18 cellular contexts compared by ENCODE assay signal in the genomic region with DNA sequence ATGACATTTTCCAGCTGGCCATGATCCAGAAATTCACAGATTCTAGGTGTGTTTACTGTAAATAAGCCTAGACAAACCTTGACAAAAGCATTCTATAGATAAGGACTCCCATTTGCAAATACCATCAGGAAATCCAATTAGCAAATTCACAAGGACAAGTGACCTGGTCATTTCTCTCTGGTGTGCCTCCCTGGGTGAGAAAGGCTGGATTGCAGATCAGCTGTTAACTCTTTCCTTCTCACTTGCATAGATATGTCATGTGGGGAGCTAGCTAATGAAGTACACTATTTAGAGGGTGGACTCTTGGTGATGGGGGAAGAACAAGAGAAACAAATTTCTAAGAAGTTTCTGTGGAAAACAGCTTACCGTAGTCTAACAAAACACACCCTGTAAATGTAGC. TPM values are rescaled to one million over a fixed set of nuclear protein-coding genes. Genes with fewer than 3 reads are reported as not detected.
DNase-seq lines count a peak whose midpoint lies in the region; ATAC-seq, FAIRE-seq and TF ChIP-seq lines count a peak whose summit lies in the region.
"Had no signal": no experiment of that assay in that cellular context is flagged by ENCODE, and none has a peak within 500 bp of the region (broad histone marks: within the 10 kb centered on the region; RNA-seq: fewer than 3 reads in every experiment).

No MANE protein-coding gene starts in this region.

- no peaks in the 10 kb centered on the region for H3K9me3 ChIP-seq in HepG2 (ENCODE audit: low read length)
- no peaks in the 10 kb centered on the region for H3K9me3 ChIP-seq in right lobe of liver
- no peaks in the 10 kb centered on the region for H3K9me3 ChIP-seq in Loucy (ENCODE audit: insufficient read depth, low read depth, low read length)
- H3K9me3 ChIP-seq in neural progenitor cell (ENCODE audit: low read depth): no peaks in the 10 kb centered on the region
- no peaks in the 10 kb centered on the region for H3K9me3 ChIP-seq in testis
- H3K9me3 ChIP-seq: Caco-2 had no signal

- TF ChIP-seq CTCF in HepG2 (CRISPR knock-in tag; IDR thresholded peaks at IDR 0.05) (no peak), right lobe of liver (IDR thresholded peaks at IDR 0.05) (no peak), Loucy (conservative IDR thresholded peaks at IDR 0.05; ENCODE audit: low read length) (no peak), neural progenitor cell (IDR thresholded peaks at IDR 0.05) (no peak), testis (IDR thresholded peaks at IDR 0.05) (no peak)

- H3K4me1 ChIP-seq in HepG2 (ENCODE audit: insufficient read depth, low read length) (peaks cover 21% of the 10 kb centered on the region), right lobe of liver (no peaks in the 10 kb centered on the region), Loucy (ENCODE audit: insufficient read depth, low read length, poor library complexity, severe bottlenecking) (peaks cover 24% of the 10 kb centered on the region), neural progenitor cell (peaks cover 6% of the 10 kb centered on the region), testis (no peaks in the 10 kb centered on the region)
- H3K4me1 ChIP-seq: Caco-2 had no signal

- TF ChIP-seq POLR2A in HepG2 (IDR thresholded peaks at IDR 0.05; ENCODE audit: insufficient read depth in 1 of 2, low read depth in 2 of 2, low read length in 2 of 2) (no peak), right lobe of liver (IDR thresholded peaks at IDR 0.05) (no peak), testis (IDR thresholded peaks at IDR 0.05) (no peak)

- no peak for FAIRE-seq in HepG2 (lab: Jason Lieb, UNC)
- FAIRE-seq: GM12878, GM19239 had no signal

- CTCF ChIA-PET in HepG2 (lab: Yijun Ruan, JAX; ENCODE audit: low intra/inter-chr PET ratio, low total read pairs): no interaction called here

- BruUV-seq in HepG2 (replicated peaks; lab: Mats Ljungman, UMichigan): no TSS peak

- H3K79me2 ChIP-seq in HepG2 (ENCODE audit: insufficient read depth, low read length) (no peaks in the 10 kb centered on the region), Loucy (ENCODE audit: insufficient read depth, low read length) (no peaks in the 10 kb centered on the region), neural progenitor cell (ENCODE audit: low read depth) (no peaks in the 10 kb centered on the region)

- H4K20me1 ChIP-seq in HepG2 (ENCODE audit: insufficient read depth, low read length): no peaks in the 10 kb centered on the region
- no peaks in the 10 kb centered on the region for H4K20me1 ChIP-seq in Loucy (ENCODE audit: insufficient read depth, low read length, poor library complexity, severe bottlenecking)
- no peaks in the 10 kb centered on the region for H4K20me1 ChIP-seq in neural progenitor cell (ENCODE audit: low read depth)

- H3F3A ChIP-seq in Loucy (ENCODE audit: low read depth): no peaks in the 10 kb centered on the region
- H3F3A ChIP-seq in neural progenitor cell (ENCODE audit: low read depth): no peaks in the 10 kb centered on the region

- H3K9ac ChIP-seq in HepG2 (ENCODE audit: insufficient read depth, low read depth, low read length) (no peak overlapping the region), Loucy (ENCODE audit: low read depth, low read length, poor library complexity, severe bottlenecking) (no peak overlapping the region), neural progenitor cell (no peak overlapping the region)

- no peak for ATAC-seq in HepG2
- no peak for ATAC-seq in right lobe of liver
- ATAC-seq: CD8-positive, alpha-beta T cell; GM12878; GM23338; HCT116 had no signal

- no peak for TF ChIP-seq RAD21 in HepG2 (CRISPR knock-in tag; IDR thresholded peaks at IDR 0.05)

- H2AFZ ChIP-seq in HepG2 (ENCODE audit: low read length) (no peak overlapping the region), Loucy (ENCODE audit: low read length) (no peak overlapping the region; the same call in 1 of the 2 replicates), neural progenitor cell (replicated peaks) (no peak overlapping the region)
- H2AFZ ChIP-seq: GM23338 had no signal

- TF ChIP-seq EP300 in HepG2 (IDR thresholded peaks at IDR 0.05; ENCODE audit: low read depth in 2 of 2, low read length in 2 of 2) (no peak), HepG2 (CRISPR knock-in tag; IDR thresholded peaks at IDR 0.05; ENCODE audit: borderline replicate concordance) (no peak)

- H3K36me3 ChIP-seq in HepG2 (replicated peaks in 1 of 2; ENCODE audit: control insufficient read depth in 1 of 2, insufficient read depth in 2 of 2, low read length in 2 of 2): no peaks in the 10 kb centered on the region
- no peaks in the 10 kb centered on the region for H3K36me3 ChIP-seq in right lobe of liver
- H3K36me3 ChIP-seq in Loucy (ENCODE audit: insufficient read depth, low read length): no peaks in the 10 kb centered on the region
- H3K36me3 ChIP-seq in neural progenitor cell: no peaks in the 10 kb centered on the region
- no peaks in the 10 kb centered on the region for H3K36me3 ChIP-seq in testis (ENCODE audit: low read depth, missing control alignments)

- H3K4me1 Mint-ChIP-seq in neural progenitor cell: peaks cover 2% of the 10 kb centered on the region

- no peak overlapping the region for H3K4me3 ChIP-seq in HepG2 (replicated peaks in 1 of 3; ENCODE audit: insufficient read depth in 1 of 3, low read depth in 2 of 3, low read length in 3 of 3)
- H3K4me3 ChIP-seq in right lobe of liver: no peak overlapping the region
- H3K4me3 ChIP-seq in Loucy (ENCODE audit: low read length, poor library complexity, severe bottlenecking): no peak overlapping the region
- H3K4me3 ChIP-seq in neural progenitor cell: no peak overlapping the region
- H3K4me3 ChIP-seq in testis: no peak overlapping the region
- H3K4me3 ChIP-seq: GM12878, GM23338 had no signal

- intact Hi-C loops in HepG2 (cut with micrococcal nuclease; ENCODE audit: unreplicated experiment) (no loop called here), right lobe of liver (cut with DNase I) (no loop called here), testis (cut with DNase I; ENCODE audit: low total_unique reads) (no loop called here)

- H3K27ac ChIP-seq in HepG2 (ENCODE audit: extremely low read length, insufficient read depth, low read length) (no peak overlapping the region), right lobe of liver (no peak overlapping the region), neural progenitor cell (no peak overlapping the region), testis (no peak overlapping the region)

- POLR2A ChIA-PET in HepG2 (lab: Yijun Ruan, JAX): no interaction called here

- H3K27me3 ChIP-seq in HepG2 (ENCODE audit: control insufficient read depth in 1 of 2, insufficient read depth in 2 of 2, low read length in 2 of 2) (no peaks in the 10 kb centered on the region), right lobe of liver (no peaks in the 10 kb centered on the region), Loucy (ENCODE audit: insufficient read depth, low read length, poor library complexity, severe bottlenecking) (no peaks in the 10 kb centered on the region), neural progenitor cell (no peaks in the 10 kb centered on the region), testis (no peaks in the 10 kb centered on the region)

- H3K4me3 Mint-ChIP-seq in neural progenitor cell: no peak overlapping the region
- H3K4me3 Mint-ChIP-seq: CD8-positive, alpha-beta T cell; GM23338; H9; HFFc6 had no signal

- no peak overlapping the region for H3K27ac Mint-ChIP-seq in neural progenitor cell
- H3K27ac Mint-ChIP-seq: CD8-positive, alpha-beta T cell; GM23338; H9; HFFc6 had no signal

- in situ Hi-C loops in HepG2 (cut with HindIII; ENCODE audit: extremely low pct_ligation_motif_present, low pct_unique_long_range_greater_than_20kb): no loop called here

- H3K4me2 ChIP-seq in HepG2 (ENCODE audit: low read depth, low read length) (no peak overlapping the region), Loucy (ENCODE audit: low read depth, low read length, poor library complexity, severe bottlenecking) (peak overlapping the region; percentile 43), neural progenitor cell (no peak overlapping the region)
- H3K4me2 ChIP-seq: GM23338 had no signal

- no peaks in the 10 kb centered on the region for H3K27me3 Mint-ChIP-seq in neural progenitor cell (ENCODE audit: insufficient read depth, low read depth)

- WGBS in HepG2 (ENCODE audit: low lambda C conversion rate): 0% methylated on average over 1 of the region's 1 CpG
- WGBS in right lobe of liver (ENCODE audit: insufficient coverage, low coverage, low lambda C conversion rate, missing lambda C conversion rate): 71% methylated on average over 1 of the region's 1 CpG
- 64 to 95% methylated on average over 1 of the region's 1 CpG for WGBS in testis, 2 donors

- no peaks in the 10 kb centered on the region for H3K9me2 ChIP-seq in Loucy (replicated peaks; ENCODE audit: low read depth, low read length)

- H3K9me3 Mint-ChIP-seq in neural progenitor cell: no peaks in the 10 kb centered on the region
- H3K9me3 Mint-ChIP-seq: CD8-positive, alpha-beta T cell; GM23338; HFFc6 had no signal

- H3K36me3 Mint-ChIP-seq in neural progenitor cell: no peaks in the 10 kb centered on the region
- H3K36me3 Mint-ChIP-seq: CD8-positive, alpha-beta T cell had no signal

- DNase-seq in HepG2 (ENCODE audit: low spot score): no peak
- DNase-seq in right lobe of liver: no peak
- peak; percentile 11 for DNase-seq in neural progenitor cell (ENCODE audit: low spot score)
- DNase-seq in testis: no peak
- DNase-seq in iPS-NIHi11 (ENCODE audit: low spot score): no peak
- DNase-seq: C1 segment of cervical spinal cord; Caco-2; CD8-positive, alpha-beta T cell; DMS153; DND-41; GDM1; H9; HFFc6 had no signal

RNA-seq across cellular contexts. Expression of gene MOSPD2, which starts 58.9 kb away (rescaled TPM):
- total RNA-seq in HepG2 (2016; rRNA removed; fragmentation: Illumina TruSeq; extraction: Trizol) (7.0 and 11.3 TPM in 2 replicates), right lobe of liver (10 to 100 TPM in 1 of 6 experiments, 1 to 10 TPM in 5; 3.8 to 14.8 (median 8.7) TPM), neural progenitor cell (ENCODE audit: low replicate concordance) (14.2 and 24.5 TPM in 2 replicates), testis (10 to 100 TPM; 13.1 to 14.9 TPM)
- 0.53 and 0.71 TPM in 2 replicates for total RNA-seq in HepG2 (2016; cell fraction: cytosol; rRNA removed; fragmentation: Illumina TruSeq; extraction: Trizol; ENCODE audit: low read depth)
- 6.4 and 11.5 TPM in 2 replicates for total RNA-seq in HepG2 (2016; cell fraction: insoluble cytoplasmic fraction; rRNA removed; fragmentation: Illumina TruSeq; extraction: Trizol)
- 2.5 and 2.7 TPM in 2 replicates for total RNA-seq in HepG2 (2016; cell fraction: membrane; rRNA removed; fragmentation: Illumina TruSeq; extraction: Trizol)
- 9.9 and 10.7 TPM in 2 replicates for total RNA-seq in HepG2 (2016; cell fraction: nucleus; rRNA removed; fragmentation: Illumina TruSeq; extraction: Trizol)
- polyA plus RNA-seq in HepG2 (2011; rRNA removed) (3.7 and 4.8 TPM in 2 replicates), testis (ENCODE audit: insufficient read depth, low read depth, low replicate concordance) (6.0 TPM)
- polyA plus RNA-seq in HepG2 (2011; cell fraction: cytosol; rRNA removed): 1.6 and 3.1 TPM in 2 replicates
- 3.7 and 4.8 TPM in 2 replicates for polyA plus RNA-seq in HepG2 (2011; cell fraction: nucleus; rRNA removed)
- 4.3 and 4.5 TPM in 2 replicates for polyA plus RNA-seq in HepG2 (2012)
- polyA plus RNA-seq in HepG2 (2016; cell fraction: cytosol; fragmentation: Illumina TruSeq; extraction: Trizol; ENCODE audit: low read depth): 0.19 and 0.20 TPM in 2 replicates
- 7.9 and 9.7 TPM in 2 replicates for polyA plus RNA-seq in HepG2 (2016; cell fraction: insoluble cytoplasmic fraction; fragmentation: Illumina TruSeq; extraction: Trizol; ENCODE audit: low read depth)
- 1.1 and 1.4 TPM in 2 replicates for polyA plus RNA-seq in HepG2 (2016; cell fraction: membrane; fragmentation: Illumina TruSeq; extraction: Trizol; ENCODE audit: low read depth)
- polyA plus RNA-seq in HepG2 (2016; cell fraction: nucleus; fragmentation: Illumina TruSeq; extraction: Trizol; ENCODE audit: insufficient read depth, low read depth): 5.8 and 6.1 TPM in 2 replicates
- polyA minus RNA-seq in HepG2 (2011; rRNA and poly(A)+ RNA removed; ENCODE audit: low replicate concordance): 4.8 and 20.1 TPM in 2 replicates
- polyA minus RNA-seq in HepG2 (2011; cell fraction: cytosol; rRNA and poly(A)+ RNA removed): 4.7 and 8.1 TPM in 2 replicates
- 34.6 and 37.0 TPM in 2 replicates for polyA minus RNA-seq in HepG2 (2011; cell fraction: nucleus; rRNA and poly(A)+ RNA removed)

RNA-seq across cellular contexts. Expression of gene FANCB, which starts 59.3 kb away (rescaled TPM):
- total RNA-seq in HepG2 (2016; rRNA removed; fragmentation: Illumina TruSeq; extraction: Trizol) (5.8 and 9.2 TPM in 2 replicates), right lobe of liver (under 1 TPM; 0.09 to 0.99 (median 0.27) TPM), neural progenitor cell (ENCODE audit: low replicate concordance) (17.7 and 24.5 TPM in 2 replicates), testis (1 to 10 TPM; 2.0 to 5.4 TPM)
- total RNA-seq in HepG2 (2016; cell fraction: cytosol; rRNA removed; fragmentation: Illumina TruSeq; extraction: Trizol; ENCODE audit: low read depth): 6.6 and 8.3 TPM in 2 replicates
- 5.9 and 8.8 TPM in 2 replicates for total RNA-seq in HepG2 (2016; cell fraction: insoluble cytoplasmic fraction; rRNA removed; fragmentation: Illumina TruSeq; extraction: Trizol)
- total RNA-seq in HepG2 (2016; cell fraction: membrane; rRNA removed; fragmentation: Illumina TruSeq; extraction: Trizol): 7.2 and 10.1 TPM in 2 replicates
- total RNA-seq in HepG2 (2016; cell fraction: nucleus; rRNA removed; fragmentation: Illumina TruSeq; extraction: Trizol): 11.0 and 12.1 TPM in 2 replicates
- polyA plus RNA-seq in HepG2 (2011; rRNA removed) (0.59 and 1.0 TPM in 2 replicates), testis (ENCODE audit: insufficient read depth, low read depth, low replicate concordance) (0.66 TPM)
- polyA plus RNA-seq in HepG2 (2011; cell fraction: cytosol; rRNA removed): 0.18 and 0.19 TPM in 2 replicates
- 0.85 and 1.4 TPM in 2 replicates for polyA plus RNA-seq in HepG2 (2011; cell fraction: nucleus; rRNA removed)
- polyA plus RNA-seq in HepG2 (2012): 0.56 and 1.2 TPM in 2 replicates
- polyA plus RNA-seq in HepG2 (2016; cell fraction: cytosol; fragmentation: Illumina TruSeq; extraction: Trizol; ENCODE audit: low read depth): 0.32 and 1.1 TPM in 2 replicates
- polyA plus RNA-seq in HepG2 (2016; cell fraction: insoluble cytoplasmic fraction; fragmentation: Illumina TruSeq; extraction: Trizol; ENCODE audit: low read depth): 3.4 and 4.3 TPM in 2 replicates
- polyA plus RNA-seq in HepG2 (2016; cell fraction: membrane; fragmentation: Illumina TruSeq; extraction: Trizol; ENCODE audit: low read depth): 0.93 and 1.6 TPM in 2 replicates
- 6.7 and 6.9 TPM in 2 replicates for polyA plus RNA-seq in HepG2 (2016; cell fraction: nucleus; fragmentation: Illumina TruSeq; extraction: Trizol; ENCODE audit: insufficient read depth, low read depth)
- polyA minus RNA-seq in HepG2 (2011; rRNA and poly(A)+ RNA removed; ENCODE audit: low replicate concordance): 0.86 and 10.4 TPM in 2 replicates
- polyA minus RNA-seq in HepG2 (2011; cell fraction: cytosol; rRNA and poly(A)+ RNA removed): 1.9 and 2.5 TPM in 2 replicates
- 11.5 and 14.0 TPM in 2 replicates for polyA minus RNA-seq in HepG2 (2011; cell fraction: nucleus; rRNA and poly(A)+ RNA removed)
